ENCODE assay signal across 17 cellular contexts in the genomic region with DNA sequence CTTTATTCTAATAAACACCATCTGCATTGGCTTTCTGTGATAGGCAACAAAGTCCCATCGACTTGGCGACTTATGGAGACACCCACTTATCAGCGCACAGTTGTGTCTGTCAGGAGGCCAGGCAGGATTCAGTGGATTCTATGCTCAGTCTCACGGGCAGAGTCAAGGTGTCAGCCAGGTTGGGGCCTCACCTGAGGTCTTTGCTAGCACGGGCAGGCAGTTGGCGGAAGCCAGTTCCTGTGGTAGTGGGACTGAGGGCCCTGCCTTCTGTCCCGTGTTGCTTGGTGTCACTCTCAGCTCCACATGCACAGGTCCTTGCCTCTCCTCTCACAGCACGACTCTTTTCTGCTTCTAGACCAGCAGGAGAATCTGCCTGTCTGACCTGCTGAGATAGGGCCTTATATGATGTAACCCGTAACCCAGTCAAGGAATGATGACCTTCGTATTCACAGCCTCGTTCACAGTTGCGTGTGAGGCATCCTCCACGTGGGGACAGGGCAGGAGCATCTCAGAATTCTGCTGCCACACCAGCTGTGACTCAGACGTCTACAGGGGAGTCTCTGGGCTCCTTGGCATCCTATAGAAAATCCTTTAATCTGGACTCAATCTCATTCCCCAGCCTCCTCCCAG. TPM values are rescaled to one million over a fixed set of nuclear protein-coding genes. Genes with fewer than 3 reads are reported as not detected.
A peak's percentile ranks its signal among the peaks of the same experiment; 100 is the strongest.
DNase-seq lines count a peak whose midpoint lies in the region; TF ChIP-seq lines count a peak whose summit lies in the region.
"Had no signal": no experiment of that assay in that cellular context is flagged by ENCODE, and none has a peak within 500 bp of the region (broad histone marks: within the 10 kb centered on the region; RNA-seq: fewer than 3 reads in every experiment).

No MANE protein-coding gene starts in this region.

- no peak overlapping the region for H3K18ac ChIP-seq in trophoblast cell (ENCODE audit: low read length)

- peaks cover 10% of the 10 kb centered on the region for H3K79me2 ChIP-seq in trophoblast cell (ENCODE audit: control insufficient read depth, insufficient read depth, low read length, poor library complexity)

- peaks cover 2% of the 10 kb centered on the region for H3K9me3 ChIP-seq in trophoblast cell (ENCODE audit: insufficient read depth, low read depth, low read length)
- H3K9me3 ChIP-seq: BLaER1 treated with 17β-estradiol and CSF1 and Interleukin-3, amounts not matched to agents 10 nM and 100 nM; MG63; prostate gland; thyroid gland had no signal

- no peak overlapping the region for H4K12ac ChIP-seq in trophoblast cell (ENCODE audit: low read depth, low read length)

- peaks cover 34 to 42% of the 10 kb centered on the region in 2 experiments for H3K36me3 ChIP-seq in trophoblast cell (ENCODE audit: control insufficient read depth in 1 of 2, insufficient read depth in 2 of 2, low read length in 2 of 2)

- TF ChIP-seq CTCF in fibroblast of mammary gland (conservative IDR thresholded peaks at IDR 0.05; ENCODE audit: control insufficient read depth, insufficient read depth, low read depth, low read length), result no peak

- H3K4me2 ChIP-seq in trophoblast cell (ENCODE audit: low read length), result no peak overlapping the region
- H3K4me2 ChIP-seq: BLaER1 treated with 17β-estradiol and CSF1 and Interleukin-3, amounts not matched to agents 10 nM and 100 nM had no signal

- WGBS in trophoblast cell (ENCODE audit: extremely low coverage, insufficient coverage, insufficient read length), result no CpG with 5 or more reads among the region's 14 CpGs

- no peak overlapping the region for H2BK120ac ChIP-seq in trophoblast cell (ENCODE audit: insufficient read depth, low read length, poor library complexity)

- H3K9ac ChIP-seq in trophoblast cell (ENCODE audit: low read length), result no peak overlapping the region
- H3K9ac ChIP-seq: BLaER1 treated with 17β-estradiol and CSF1 and Interleukin-3, amounts not matched to agents 10 nM and 100 nM had no signal

- no peak overlapping the region for H3K23ac ChIP-seq in trophoblast cell (ENCODE audit: low read length)

- peak overlapping the region; percentile 3 for H3K4ac ChIP-seq in trophoblast cell (ENCODE audit: low read depth, low read length)

- H3K27me3 Mint-ChIP-seq in T-helper 2 cell treated with Interferon-gamma antibody and Interleukin-4, amounts not matched to agents 5 μg/mL and 100 μg/mL, for 36 hours (ENCODE audit: low read depth), result no peaks in the 10 kb centered on the region

- peaks cover 39% of the 10 kb centered on the region for H3K36me3 Mint-ChIP-seq in T-helper 2 cell treated with Interferon-gamma antibody and Interleukin-4, amounts not matched to agents 5 μg/mL and 100 μg/mL, for 36 hours (ENCODE audit: low read depth)
- H3K36me3 Mint-ChIP-seq: natural killer cell had no signal

- H3K27me3 ChIP-seq in trophoblast cell (ENCODE audit: insufficient read depth, low read length), result no peaks in the 10 kb centered on the region
- H3K27me3 ChIP-seq: BLaER1 treated with 17β-estradiol and CSF1 and Interleukin-3, amounts not matched to agents 10 nM and 100 nM; MG63; thyroid gland had no signal

- peaks cover 4 to 9% of the 10 kb centered on the region in 2 experiments for H3K4me1 ChIP-seq in trophoblast cell (ENCODE audit: control insufficient read depth in 1 of 2, insufficient read depth in 2 of 2, low read length in 2 of 2)

- no peak overlapping the region for H2BK5ac ChIP-seq in trophoblast cell (ENCODE audit: low read depth, low read length, poor library complexity)

- no peak overlapping the region for H4K91ac ChIP-seq in trophoblast cell (ENCODE audit: low read depth, low read length)

- no peak overlapping the region for H3K14ac ChIP-seq in trophoblast cell (ENCODE audit: low read length)

- H3K9me3 Mint-ChIP-seq in T-helper 2 cell treated with Interferon-gamma antibody and Interleukin-4, amounts not matched to agents 5 μg/mL and 100 μg/mL, for 36 hours, result no peaks in the 10 kb centered on the region
- H3K9me3 Mint-ChIP-seq: natural killer cell had no signal

- no peak overlapping the region for H4K8ac ChIP-seq in trophoblast cell (ENCODE audit: low read depth, low read length)

- H2AFZ ChIP-seq in trophoblast cell (ENCODE audit: insufficient read depth, low read length, poor library complexity), result no peak overlapping the region

- H3K27ac ChIP-seq in trophoblast cell (ENCODE audit: low read depth, low read length), result no peak overlapping the region
- H3K27ac ChIP-seq: BLaER1 treated with 17β-estradiol and CSF1 and Interleukin-3, amounts not matched to agents 10 nM and 100 nM; epithelial cell of prostate; prostate gland; thyroid gland had no signal

- H3K4me1 Mint-ChIP-seq in T-helper 2 cell treated with Interferon-gamma antibody and Interleukin-4, amounts not matched to agents 5 μg/mL and 100 μg/mL, for 36 hours (ENCODE audit: low read depth), result peaks cover 2% of the 10 kb centered on the region

- H2AK5ac ChIP-seq in trophoblast cell (ENCODE audit: low read length), result no peak overlapping the region

- no peak overlapping the region for H3K4me3 Mint-ChIP-seq in T-helper 2 cell treated with Interferon-gamma antibody and Interleukin-4, amounts not matched to agents 5 μg/mL and 100 μg/mL, for 36 hours
- H3K4me3 Mint-ChIP-seq: natural killer cell had no signal

- H3K4me3 ChIP-seq in fibroblast of mammary gland (ENCODE audit: control insufficient read depth, low read depth, low read length), result no peak overlapping the region
- H3K4me3 ChIP-seq in trophoblast cell (ENCODE audit: low read depth, low read length), result no peak overlapping the region
- H3K4me3 ChIP-seq: BLaER1 treated with 17β-estradiol and CSF1 and Interleukin-3, amounts not matched to agents 10 nM and 100 nM; MG63; prostate gland; thyroid gland had no signal

- H2BK12ac ChIP-seq in trophoblast cell (ENCODE audit: low read length), result no peak overlapping the region

- no peaks in the 10 kb centered on the region for H3K79me1 ChIP-seq in trophoblast cell (ENCODE audit: low read length)

- H3K27ac Mint-ChIP-seq in T-helper 2 cell treated with Interferon-gamma antibody and Interleukin-4, amounts not matched to agents 5 μg/mL and 100 μg/mL, for 36 hours, result peak overlapping the region; percentile 21

- DNase-seq in T-helper 2 cell treated with Interferon-gamma antibody and Interleukin-4, amounts not matched to agents 5 μg/mL and 100 μg/mL, for 36 hours (ENCODE audit: low spot score), result no peak
- DNase-seq in T-helper 2 cell, result no peak
- peak in 44 of 76 experiments; percentile 5 to 68 (median 32) for DNase-seq in HUDEP-2 (lab: John Stamatoyannopoulos, UW; ENCODE audit: unreplicated experiment in 76 of 76)
- DNase-seq in fibroblast of mammary gland (ENCODE audit: low read depth), result peak; percentile 24
- no peak for DNase-seq in trophoblast cell
- DNase-seq in stimulated activated CD4-positive, alpha-beta T cell treated with anti-CD3 and anti-CD28 coated beads, Interleukin-15, amount 100 ng/mL, for 24 hours, result no peak
- no peak for DNase-seq in SW 1271 (lab: John Stamatoyannopoulos, UW)
- DNase-seq in HPDE6-E6E7 (ENCODE audit: extremely low spot score), result no peak
- DNase-seq: activated CD4-positive, alpha-beta T cell treated with anti-CD3 and anti-CD28 coated beads, Interleukin-2, amount 50 U/mL, for 48 hours; dermis blood vessel endothelial cell; DMS153; MG63; natural killer cell; thyroid gland had no signal

RNA-seq across cellular contexts. Expression of gene CUL4A, which starts 10.0 kb away (rescaled TPM):
- 45.6 and 47.5 TPM in 2 replicates for polyA plus RNA-seq in trophoblast cell (2013)

RNA-seq across cellular contexts. Expression of gene PCID2, which starts 11.0 kb away (rescaled TPM):
- 29.9 and 30.4 TPM in 2 replicates for polyA plus RNA-seq in trophoblast cell (2013)

Comparison
In these comparisons a context has a peak if more than half of its experiments do, and no peak if none do; other contexts are left out.
1. DNase-seq: peak in HUDEP-2 (44 of 76) and fibroblast of mammary gland (single experiment); none in T-helper 2 cell treated with Interferon-gamma antibody and Interleukin-4, amounts not matched to agents 5 μg/mL and 100 μg/mL, for 36 hours (single experiment), T-helper 2 cell (0 of 5), trophoblast cell (0 of 2), stimulated activated CD4-positive, alpha-beta T cell treated with anti-CD3 and anti-CD28 coated beads, Interleukin-15, amount 100 ng/mL, for 24 hours (single experiment), SW 1271 (0 of 2) and HPDE6-E6E7 (single experiment).